ENCODE assay signal across 7 cellular contexts in the genomic region with DNA sequence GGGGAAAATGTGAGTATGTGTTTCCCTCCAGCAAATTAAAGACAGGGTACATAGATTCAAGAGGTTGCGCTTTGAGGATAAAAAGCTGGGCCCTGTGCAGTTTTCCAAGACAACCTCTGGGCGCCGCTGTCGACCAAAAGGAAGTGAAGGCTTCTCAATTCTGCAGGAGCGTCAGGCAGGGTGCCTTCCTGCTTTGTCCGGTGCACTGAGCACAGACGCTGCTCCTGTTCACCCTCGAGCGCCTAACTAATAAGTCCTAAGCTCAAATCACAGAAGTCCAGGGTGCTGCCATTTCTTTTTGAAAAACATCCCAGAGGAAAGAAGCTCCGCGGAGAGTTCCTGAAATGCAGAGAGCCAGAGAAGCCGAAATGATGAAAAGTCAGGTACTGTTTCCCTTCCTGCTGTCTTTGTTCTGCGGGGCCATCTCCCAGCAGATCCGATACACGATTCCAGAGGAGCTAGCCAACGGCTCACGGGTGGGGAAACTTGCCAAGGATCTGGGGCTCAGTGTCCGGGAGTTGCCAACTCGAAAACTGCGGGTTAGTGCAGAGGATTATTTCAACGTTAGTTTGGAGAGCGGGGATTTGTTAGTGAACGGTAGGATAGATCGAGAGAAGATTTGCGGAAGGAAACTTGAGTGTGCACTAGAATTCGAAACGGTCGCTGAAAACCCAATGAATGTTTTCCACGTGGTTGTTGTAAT. TPM values are rescaled to one million over a fixed set of nuclear protein-coding genes. Genes with fewer than 3 reads are reported as not detected.
DNase-seq lines count a peak whose midpoint lies in the region; TF ChIP-seq lines count a peak whose summit lies in the region.

A gene (plus strand): TSS at position 183 of the 703 bp plus-strand sequence. CDS start 162 bp downstream, at position 345.

- no peak within 1 kb of the TSS for H3K27ac ChIP-seq in tibial nerve

- TF ChIP-seq EP300 in tibial nerve (IDR thresholded peaks at IDR 0.05): no peak

- TF ChIP-seq CTCF in type B pancreatic cell (conservative IDR thresholded peaks at IDR 0.05): peak; percentile 63
- peak in 2 of 5 experiments; percentile 8 to 10 for TF ChIP-seq CTCF in tibial nerve (IDR thresholded peaks at IDR 0.05)

- no peak for TF ChIP-seq POLR2A in tibial nerve (IDR thresholded peaks at IDR 0.05)

- POLR2A ChIA-PET in HEK293T (lab: Yijun Ruan, JAX): no interaction called here

- CTCF ChIA-PET in HEK293T (lab: Yijun Ruan, JAX): interaction anchor here (0.7 kb wide), 1 partner anchor 206 kb away, joined by 3 read pairs; no protein-coding TSS in a partner anchor

- no peaks in the 10 kb centered on the region for H3K4me1 ChIP-seq in tibial nerve

- H3K4me3 ChIP-seq in tibial nerve: peak within 1 kb of the TSS in 1 of 4 donors; percentile 2

- no peaks in the 10 kb centered on the region for H3K4me1 Mint-ChIP-seq in type B pancreatic cell (ENCODE audit: unreplicated experiment)

- H3K27me3 Mint-ChIP-seq in type B pancreatic cell: no peaks in the 10 kb centered on the region

- peaks cover 0 to 28% (median 0%) of the 10 kb centered on the region in 3 donors for H3K36me3 ChIP-seq in tibial nerve

- H3K9me3 Mint-ChIP-seq in type B pancreatic cell: peaks cover 16% of the 10 kb centered on the region

- no peaks in the 10 kb centered on the region for H3K27me3 ChIP-seq in tibial nerve

- H3K27ac Mint-ChIP-seq in type B pancreatic cell: peak within 1 kb of the TSS; percentile 31

- H3K9me3 ChIP-seq in tibial nerve: peaks cover 4 to 99% (median 43%) of the 10 kb centered on the region in 4 donors

- DNase-seq in GDM1 (lab: John Stamatoyannopoulos, UW) (peak; percentile 1), HEK293T (ENCODE audit: extremely low spot score) (peak; percentile 51), NCI-H82 (lab: John Stamatoyannopoulos, UW) (peak; percentile 78), T47D (ENCODE audit: low read depth in 1 of 2, low spot score in 1 of 2) (peak; percentile 95 to 96), kidney tubule cell (ENCODE audit: low spot score) (peak; percentile 74), type B pancreatic cell (ENCODE audit: extremely low spot score, unreplicated experiment) (no peak), tibial nerve (ENCODE audit: low spot score in 2 of 2) (no peak)

- WGBS in tibial nerve, 2 donors: 28 to 36% methylated on average over 29 of the region's 29 CpGs

- peak within 1 kb of the TSS; percentile 61 for H3K4me3 Mint-ChIP-seq in type B pancreatic cell

- in situ Hi-C loops in T47D (cut with HindIII; ENCODE audit: low pct_unique_long_range_greater_than_20kb, low sequenced_read_pairs): no loop called here

- H3K36me3 Mint-ChIP-seq in type B pancreatic cell: peaks cover 10% of the 10 kb centered on the region

TF ChIP-seq in HEK293T, 16 proteins besides CTCF, POLR2A, EP300 and RAD21:
- TF ChIP-seq SUZ12 (IDR thresholded peaks at IDR 0.05) (no peak), ELF4 (IDR thresholded peaks at IDR 0.05) (no peak), FOXK2 (IDR thresholded peaks at IDR 0.05) (no peak), FOXM1 (IDR thresholded peaks at IDR 0.05; ENCODE audit: borderline replicate concordance) (no peak), NFRKB (IDR thresholded peaks at IDR 0.05) (no peak), FOXA1 (IDR thresholded peaks at IDR 0.05) (no peak), LEF1 (IDR thresholded peaks at IDR 0.05; ENCODE audit: borderline replicate concordance) (no peak), L3MBTL2 (conservative IDR thresholded peaks at IDR 0.05) (no peak), ARNT (IDR thresholded peaks at IDR 0.05) (no peak), ZNF384 (IDR thresholded peaks at IDR 0.05) (no peak), BHLHE40 (IDR thresholded peaks at IDR 0.05; ENCODE audit: borderline replicate concordance) (no peak), TARDBP (IDR thresholded peaks at IDR 0.05) (no peak), SP1 (IDR thresholded peaks at IDR 0.05) (no peak), HDGF (IDR thresholded peaks at IDR 0.05; ENCODE audit: borderline replicate concordance) (no peak), CTBP1 (IDR thresholded peaks at IDR 0.05; ENCODE audit: borderline replicate concordance) (no peak)
- TF ChIP-seq, protein P1, sequence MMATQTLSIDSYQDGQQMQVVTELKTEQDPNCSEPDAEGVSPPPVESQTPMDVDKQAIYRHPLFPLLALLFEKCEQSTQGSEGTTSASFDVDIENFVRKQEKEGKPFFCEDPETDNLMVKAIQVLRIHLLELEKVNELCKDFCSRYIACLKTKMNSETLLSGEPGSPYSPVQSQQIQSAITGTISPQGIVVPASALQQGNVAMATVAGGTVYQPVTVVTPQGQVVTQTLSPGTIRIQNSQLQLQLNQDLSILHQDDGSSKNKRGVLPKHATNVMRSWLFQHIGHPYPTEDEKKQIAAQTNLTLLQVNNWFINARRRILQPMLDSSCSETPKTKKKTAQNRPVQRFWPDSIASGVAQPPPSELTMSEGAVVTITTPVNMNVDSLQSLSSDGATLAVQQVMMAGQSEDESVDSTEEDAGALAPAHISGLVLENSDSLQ (IDR thresholded peaks at IDR 0.05): no peak

RNA-seq across cellular contexts. Expression of the gene that starts here (rescaled TPM):
- total RNA-seq in type B pancreatic cell (ENCODE audit: low replicate concordance) (1.1 and 1.8 TPM in 2 replicates), tibial nerve (1 to 10 TPM; 4.3 to 8.4 (median 6.8) TPM)

Comparison
In these comparisons a context has a peak if more than half of its experiments do, and no peak if none do; other contexts are left out.
1. DNase-seq: peak in GDM1 (single experiment), HEK293T (single experiment), NCI-H82 (single experiment), T47D (2 of 2) and kidney tubule cell (single experiment); none in type B pancreatic cell (single experiment) and tibial nerve (0 of 2).